Comparison of ENCODE assay signal across 8 cellular contexts in genomic region chr4:76011700-76012387, GRCh38. TPM values are rescaled to one million over a fixed set of nuclear protein-coding genes. Genes with fewer than 3 reads are reported as not detected.
A peak's percentile ranks its signal among the peaks of the same experiment; 100 is the strongest.
DNase-seq lines count a peak whose midpoint lies in the region; ATAC-seq and TF ChIP-seq lines count a peak whose summit lies in the region.

No MANE protein-coding gene starts in this region.

- peak; percentile 75 for DNase-seq in AG04450 (ENCODE audit: low read depth, low spot score)
- DNase-seq in dedifferentiated amniotic fluid mesenchymal stem cell (ENCODE audit: extremely low spot score), result peak; percentile 56
- no peak for DNase-seq in NCI-H69 (lab: John Stamatoyannopoulos, UW)
- DNase-seq in NCI-H524 (lab: John Stamatoyannopoulos, UW), result no peak

- POLR2A ChIA-PET in AG04450 (lab: Yijun Ruan, JAX), result no interaction called here

- TF ChIP-seq CTCF in AG04450 (IDR thresholded peaks at IDR 0.05; ENCODE audit: low read depth, low read length), result no peak

- H3K36me3 ChIP-seq in mucosa of stomach (ENCODE audit: control insufficient read depth, insufficient read depth, low read length), result no peaks in the 10 kb centered on the region

- peak overlapping the region; percentile 92 for H3K27ac ChIP-seq in AG04450 (ENCODE audit: low read depth, low read length)

- H3K4me3 ChIP-seq in AG04450 (ENCODE audit: low read depth, low read length), result no peak overlapping the region; the same call in 1 of the 2 replicates
- no peak overlapping the region for H3K4me3 ChIP-seq in mucosa of stomach (ENCODE audit: low read length)

- ATAC-seq in GM19351 (IDR thresholded peaks at IDR 0.05; ENCODE audit: unreplicated experiment) (peak; percentile 63), HG03460 (IDR thresholded peaks at IDR 0.05; ENCODE audit: unreplicated experiment) (peak; percentile 84), HG03196 (IDR thresholded peaks at IDR 0.05; ENCODE audit: unreplicated experiment) (no peak)

- H3K9me3 ChIP-seq in AG04450 (ENCODE audit: control insufficient read depth, insufficient read depth, low read length), result peaks cover 4% of the 10 kb centered on the region; the same call in 1 of the 2 replicates
- no peaks in the 10 kb centered on the region for H3K9me3 ChIP-seq in mucosa of stomach (ENCODE audit: control insufficient read depth, low read length)

- H3K27me3 ChIP-seq in AG04450 (ENCODE audit: control insufficient read depth, insufficient read depth, low read length), result no peaks in the 10 kb centered on the region
- no peaks in the 10 kb centered on the region for H3K27me3 ChIP-seq in mucosa of stomach (ENCODE audit: control insufficient read depth, insufficient read depth, low read length)

- peaks cover 10% of the 10 kb centered on the region for H3K4me1 ChIP-seq in mucosa of stomach (ENCODE audit: control insufficient read depth, insufficient read depth, low read length)

- H3K9ac ChIP-seq in mucosa of stomach (ENCODE audit: low read length), result peak overlapping the region; percentile 30

- CTCF ChIA-PET in AG04450 (lab: Charles Lee), result no interaction called here

RNA-seq across cellular contexts. Expression of gene CXCL9, which starts 4.5 kb away (rescaled TPM):
- not detected in 2 replicates for polyA plus RNA-seq in AG04450 (2011; rRNA removed)
- not detected in 2 replicates for polyA minus RNA-seq in AG04450 (2011; rRNA and poly(A)+ RNA removed)

RNA-seq across cellular contexts. Expression of gene CXCL10, which starts 11.5 kb away (rescaled TPM):
- 3.0 TPM in 2 replicates for polyA plus RNA-seq in AG04450 (2011; rRNA removed)
- 0.23 and 0.26 TPM in 2 replicates for polyA minus RNA-seq in AG04450 (2011; rRNA and poly(A)+ RNA removed)

RNA-seq across cellular contexts. Expression of gene SDAD1, which starts 21.1 kb away (rescaled TPM):
- polyA plus RNA-seq in AG04450 (2011; rRNA removed), result 28.0 and 40.1 TPM in 2 replicates
- polyA minus RNA-seq in AG04450 (2011; rRNA and poly(A)+ RNA removed), result 18.1 and 27.5 TPM in 2 replicates

RNA-seq across cellular contexts. Expression of gene CXCL11, which starts 24.0 kb away (rescaled TPM):
- polyA plus RNA-seq in AG04450 (2011; rRNA removed), result 0.05 and 0.09 TPM in 2 replicates
- polyA minus RNA-seq in AG04450 (2011; rRNA and poly(A)+ RNA removed), result not detected in 2 replicates

Comparison
In these comparisons a context has a peak if more than half of its experiments do, and no peak if none do; other contexts are left out.
1. DNase-seq: peak in AG04450 (single experiment) and dedifferentiated amniotic fluid mesenchymal stem cell (single experiment); none in NCI-H69 (single experiment) and NCI-H524 (0 of 2).